Comparison of ENCODE assay signal across 1 cellular context in genomic region chr5:144170276-144171024, GRCh38.
TF ChIP-seq lines count a peak whose summit lies in the region.

TSS of gene KCTD16 (plus strand) at chr5:144170873.
TSS of gene YIPF5 (minus strand) at chr5:144170659. CDS start at chr5:144169955, 704 bp downstream.

TF ChIP-seq in HEK293, 187 proteins besides CTCF, POLR2A, EP300 and RAD21 (continued from another document):
- TF ChIP-seq ZNF518A (tag by site-specific recombination; conservative IDR thresholded peaks at IDR 0.05; ENCODE audit: low read depth) (peak; percentile 98), MYNN (tag by site-specific recombination; IDR thresholded peaks at IDR 0.05; ENCODE audit: borderline replicate concordance) (no peak), ZNF2 (tag by site-specific recombination; IDR thresholded peaks at IDR 0.05) (peak; percentile 37; the same call in 1 of the 2 replicates), ZFHX2 (tag by site-specific recombination; conservative IDR thresholded peaks at IDR 0.05) (peak; percentile 79), ZNF10 (tag by site-specific recombination; IDR thresholded peaks at IDR 0.05) (0 out of 2 replicates have a peak, but pooled peaks have one; percentile 39), ZNF449 (tag by site-specific recombination; IDR thresholded peaks at IDR 0.05) (peak; percentile 18; the same call in 1 of the 2 replicates), ZNF544 (tag by site-specific recombination; IDR thresholded peaks at IDR 0.05) (no peak), ZBTB26 (tag by site-specific recombination; optimal IDR thresholded peaks at IDR 0.05) (peak; percentile 45), EGR2 (tag by site-specific recombination; IDR thresholded peaks at IDR 0.05; ENCODE audit: low read depth) (peak; percentile 47; the same call in 1 of the 2 replicates), ZBTB10 (tag by site-specific recombination; IDR thresholded peaks at IDR 0.05) (0 out of 2 replicates have a peak, but pooled peaks have one; percentile 24), ZNF426 (tag by site-specific recombination; IDR thresholded peaks at IDR 0.05) (no peak), SP3 (tag by site-specific recombination; IDR thresholded peaks at IDR 0.05) (peak; percentile 94), PRDM10 (tag by site-specific recombination; IDR thresholded peaks at IDR 0.05) (peak; percentile 45; the same call in 1 of the 2 replicates), ZBTB11 (tag by site-specific recombination; conservative IDR thresholded peaks at IDR 0.05; ENCODE audit: low read depth) (peak; percentile 81; the same call in 1 of the 2 replicates), ZNF280C (tag by site-specific recombination; IDR thresholded peaks at IDR 0.05) (no peak), PBX3 (CRISPR knock-in tag; IDR thresholded peaks at IDR 0.05) (peak; percentile 81; the same call in 1 of the 2 replicates), TRIM28 (IDR thresholded peaks at IDR 0.05; ENCODE audit: borderline replicate concordance, low read length) (0 out of 2 replicates have a peak, but pooled peaks have one; percentile 9), HIC1 (tag by site-specific recombination; IDR thresholded peaks at IDR 0.05) (peak; percentile 51; the same call in 1 of the 2 replicates), ZNF596 (tag by site-specific recombination; IDR thresholded peaks at IDR 0.05) (no peak), ZNF629 (tag by site-specific recombination; IDR thresholded peaks at IDR 0.05) (peak; percentile 72), ZFP37 (tag by site-specific recombination; IDR thresholded peaks at IDR 0.05) (0 out of 2 replicates have a peak, but pooled peaks have one; percentile 15), ZNF600 (tag by site-specific recombination; IDR thresholded peaks at IDR 0.05) (peak; percentile 70; the same call in 1 of the 2 replicates), ZNF335 (tag by site-specific recombination; conservative IDR thresholded peaks at IDR 0.05) (peak; percentile 83), ZBTB8A (tag by site-specific recombination; IDR thresholded peaks at IDR 0.05) (peak; percentile 20; the same call in 1 of the 2 replicates), KLF7 (tag by site-specific recombination; IDR thresholded peaks at IDR 0.05; ENCODE audit: borderline replicate concordance) (0 out of 2 replicates have a peak, but pooled peaks have one; percentile 68), ZNF169 (tag by site-specific recombination; IDR thresholded peaks at IDR 0.05) (no peak), ZXDB (tag by site-specific recombination; IDR thresholded peaks at IDR 0.05) (peak; percentile 90)
